26 cellular contexts compared by ENCODE assay signal in the genomic region with DNA sequence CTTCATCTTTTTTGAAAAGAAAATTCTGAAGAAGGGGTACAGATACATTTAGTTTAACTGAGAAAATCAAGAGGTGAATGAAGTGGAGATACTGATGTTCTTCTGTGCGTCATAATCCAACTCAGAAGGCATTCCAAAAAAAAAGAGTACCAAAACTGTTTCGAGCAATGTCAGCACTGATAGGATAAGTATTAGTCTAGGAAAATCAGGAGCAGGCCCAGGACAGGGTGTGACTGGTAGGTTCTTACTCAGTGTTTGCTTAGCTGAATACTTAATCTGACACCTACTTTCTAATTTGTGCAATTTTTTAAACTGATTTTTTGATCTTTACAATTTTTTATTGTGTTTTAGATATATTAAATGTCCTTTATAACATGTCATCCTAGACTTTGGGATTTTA. TPM values are rescaled to one million over a fixed set of nuclear protein-coding genes. Genes with fewer than 3 reads are reported as not detected.
DNase-seq lines count a peak whose midpoint lies in the region; ATAC-seq and TF ChIP-seq lines count a peak whose summit lies in the region.
"Had no signal": no experiment of that assay in that cellular context is flagged by ENCODE, and none has a peak within 500 bp of the region (broad histone marks: within the 10 kb centered on the region; RNA-seq: fewer than 3 reads in every experiment).

No MANE protein-coding gene starts in this region.

- no peak for TF ChIP-seq CTCF in heart right ventricle (IDR thresholded peaks at IDR 0.05)
- no peak for TF ChIP-seq CTCF in PC-9 (conservative IDR thresholded peaks at IDR 0.05)
- no peak for TF ChIP-seq CTCF in thyroid gland (IDR thresholded peaks at IDR 0.05)

- peak overlapping the region; percentile 16 for H3K4me2 ChIP-seq in PC-9
- H3K4me2 ChIP-seq: BLaER1 had no signal

- H3K27me3 ChIP-seq in heart right ventricle (no peaks in the 10 kb centered on the region), right cardiac atrium (ENCODE audit: control insufficient read depth, insufficient read depth) (no peaks in the 10 kb centered on the region), PC-9 (ENCODE audit: insufficient read depth, low read depth) (no peaks in the 10 kb centered on the region), thyroid gland (no peaks in the 10 kb centered on the region)
- no peaks in the 10 kb centered on the region for H3K27me3 ChIP-seq in CD8-positive, alpha-beta memory T cell (ENCODE audit: insufficient read depth, low read length, poor library complexity, severe bottlenecking)
- H3K27me3 ChIP-seq: BLaER1, left lung, sigmoid colon, upper lobe of left lung had no signal

- no TSS peak for BruUV-seq in PC-9 (replicated peaks; lab: Mats Ljungman, UMichigan)

- H3K79me2 ChIP-seq in PC-9 (ENCODE audit: low read depth) = peaks cover 91% of the 10 kb centered on the region

- no peak overlapping the region for H2AFZ ChIP-seq in PC-9

- WGBS in heart right ventricle, 2 donors = 36 to 53% methylated on average over 2 of the region's 2 CpGs
- 50% methylated on average over 2 of the region's 2 CpGs for WGBS in right cardiac atrium
- 70 to 72% methylated on average over 2 of the region's 2 CpGs for WGBS in thyroid gland, 2 donors

- peaks cover 28% of the 10 kb centered on the region for H4K20me1 ChIP-seq in PC-9 (ENCODE audit: insufficient read depth)

- peaks cover 14% of the 10 kb centered on the region; the same call in 1 of the 2 replicates for H3F3A ChIP-seq in PC-9 (ENCODE audit: insufficient read depth, low read depth)

- intact Hi-C loops in heart right ventricle (cut with DNase I) = no loop called here
- intact Hi-C loops in right cardiac atrium (cut with DNase I) = no loop called here
- intact Hi-C loops in PC-9 (cut with micrococcal nuclease; ENCODE audit: unreplicated experiment) = loop anchor here (1.0 kb wide), 1 partner anchor 8 kb away; no protein-coding TSS in a partner anchor
- intact Hi-C loops in thyroid gland (cut with DNase I) = no loop called here

- no peaks in the 10 kb centered on the region for H3K9me3 Mint-ChIP-seq in CD8-positive, alpha-beta memory T cell
- H3K9me3 Mint-ChIP-seq: activated CD8-positive, alpha-beta T cell treated with anti-CD3 and anti-CD28 coated beads for 36 hours; central memory CD8-positive, alpha-beta T cell; dendritic cell treated with granulocyte-macrophage colony-stimulating factor and Interleukin-4, amounts not matched to agents 40 ng/mL and 50 ng/mL, for 4 days; endodermal cell had no signal

- no peak overlapping the region for H3K4me3 Mint-ChIP-seq in CD8-positive, alpha-beta memory T cell
- H3K4me3 Mint-ChIP-seq: activated CD8-positive, alpha-beta T cell treated with anti-CD3 and anti-CD28 coated beads for 36 hours; central memory CD8-positive, alpha-beta T cell; dendritic cell treated with granulocyte-macrophage colony-stimulating factor and Interleukin-4, amounts not matched to agents 40 ng/mL and 50 ng/mL, for 4 days; endodermal cell had no signal

- H3K36me3 ChIP-seq in heart right ventricle (no peaks in the 10 kb centered on the region), PC-9 (ENCODE audit: low read depth) (peaks cover 52% of the 10 kb centered on the region), thyroid gland (no peaks in the 10 kb centered on the region)
- H3K36me3 ChIP-seq in CD8-positive, alpha-beta memory T cell (ENCODE audit: insufficient read depth, low read length) = no peaks in the 10 kb centered on the region
- H3K36me3 ChIP-seq: left lung, sigmoid colon, upper lobe of left lung had no signal

- H3K4me1 ChIP-seq in heart right ventricle (peaks cover 0 to 76% (median 67%) of the 10 kb centered on the region in 9 donors), right cardiac atrium (ENCODE audit: control insufficient read depth, insufficient read depth, low read length) (peaks cover 3% of the 10 kb centered on the region), PC-9 (replicated peaks; ENCODE audit: insufficient read depth) (peaks cover 59% of the 10 kb centered on the region), thyroid gland (peaks cover 63 to 70% of the 10 kb centered on the region in 2 donors)
- H3K4me1 ChIP-seq in CD8-positive, alpha-beta memory T cell (ENCODE audit: insufficient read depth, low read length) = peaks cover 40% of the 10 kb centered on the region

- no peak for TF ChIP-seq POLR2A in thyroid gland (IDR thresholded peaks at IDR 0.05)

- CTCF ChIA-PET in PC-9 (lab: Charles Lee) = no interaction called here
- CTCF ChIA-PET in CD8-positive, alpha-beta memory T cell (lab: Charles Lee) = no interaction called here

- POLR2A ChIA-PET in PC-9 (lab: Charles Lee; ENCODE audit: unreplicated experiment) = no interaction called here
- POLR2A ChIA-PET in CD8-positive, alpha-beta memory T cell (lab: Charles Lee) = no interaction called here

- H3K9me2 ChIP-seq in PC-9 (ENCODE audit: insufficient read depth) = no peaks in the 10 kb centered on the region

- peaks cover 0 to 12% (median 5%) of the 10 kb centered on the region in 3 donors for H3K36me3 Mint-ChIP-seq in CD8-positive, alpha-beta memory T cell

- DNase-seq in heart right ventricle (no peak), right cardiac atrium (no peak), PC-9 (no peak), epithelial cell of prostate (ENCODE audit: low read depth, low spot score) (no peak), thyroid gland (no peak)
- DNase-seq in CD8-positive, alpha-beta memory T cell = no peak
- DNase-seq: activated CD8-positive, alpha-beta memory T cell treated with anti-CD3 and anti-CD28 coated beads, Interleukin-2, amount 50 U/mL, for 48 hours; activated CD8-positive, alpha-beta T cell treated with anti-CD3 and anti-CD28 coated beads for 36 hours; DMS53; endodermal cell; left lung; NCI-H2029; NCI-H524 treated with DMSO at 0.1 percent for 48 hours; NK-92 treated with Interleukin-12 subunit alpha and Interleukin-12 subunit beta, amount 100 ng/mL, for 24 hours; Right ventricle myocardium superior; sigmoid colon; stimulated activated CD4-positive, alpha-beta T cell treated with anti-CD3 and anti-CD28 coated beads, Interleukin-4, amount 100 ng/mL, for 1 hour; substantia nigra had no signal

- peaks cover 56 to 73% (median 71%) of the 10 kb centered on the region in 3 donors for H3K4me1 Mint-ChIP-seq in CD8-positive, alpha-beta memory T cell

- H3K9me3 ChIP-seq in heart right ventricle (no peaks in the 10 kb centered on the region), right cardiac atrium (ENCODE audit: control insufficient read depth, low read length) (no peaks in the 10 kb centered on the region), PC-9 (ENCODE audit: insufficient read depth, low read depth) (no peaks in the 10 kb centered on the region; the same call in 1 of the 2 replicates), thyroid gland (no peaks in the 10 kb centered on the region)
- H3K9me3 ChIP-seq in CD8-positive, alpha-beta memory T cell (ENCODE audit: low read length) = no peaks in the 10 kb centered on the region
- H3K9me3 ChIP-seq: BLaER1, left lung, sigmoid colon, upper lobe of left lung had no signal

- peak overlapping the region in 8 of 10 donors; percentile 5 to 98 (median 92) for H3K27ac ChIP-seq in heart right ventricle
- no peak overlapping the region for H3K27ac ChIP-seq in right cardiac atrium (ENCODE audit: low read length)
- no peak overlapping the region for H3K27ac ChIP-seq in PC-9
- H3K27ac ChIP-seq in epithelial cell of prostate = peak overlapping the region; percentile 37
- H3K27ac ChIP-seq in thyroid gland = peak overlapping the region; percentile 32 to 97 (median 77)
- H3K27ac ChIP-seq in CD8-positive, alpha-beta memory T cell (ENCODE audit: low read depth, low read length) = no peak overlapping the region
- H3K27ac ChIP-seq: BLaER1, KMS-11, upper lobe of left lung had no signal

- ATAC-seq in heart right ventricle (no peak), right cardiac atrium (no peak), esophagus mucosa (no peak)
- ATAC-seq: activated CD4-positive, CD25-positive, alpha-beta regulatory T cell treated with anti-CD3 and anti-CD28 coated beads, Interleukin-2, amount 50 U/mL, for 24 hours; activated CD8-positive, alpha-beta T cell treated with anti-CD3 and anti-CD28 coated beads for 36 hours; HCT116; left lung had no signal

- peak overlapping the region in 1 of 8 donors; percentile 5 for H3K27ac Mint-ChIP-seq in CD8-positive, alpha-beta memory T cell
- H3K27ac Mint-ChIP-seq: activated CD8-positive, alpha-beta T cell treated with anti-CD3 and anti-CD28 coated beads for 36 hours; dendritic cell treated with granulocyte-macrophage colony-stimulating factor and Interleukin-4, amounts not matched to agents 40 ng/mL and 50 ng/mL, for 4 days; endodermal cell had no signal

- H3K4me3 ChIP-seq in heart right ventricle = peak overlapping the region in 1 of 10 donors; percentile 10
- no peak overlapping the region for H3K4me3 ChIP-seq in right cardiac atrium (ENCODE audit: low read length)
- no peak overlapping the region; the same call in 1 of the 2 replicates for H3K4me3 ChIP-seq in PC-9
- H3K4me3 ChIP-seq in thyroid gland (replicated peaks in 1 of 3) = no peak overlapping the region
- H3K4me3 ChIP-seq in CD8-positive, alpha-beta memory T cell (ENCODE audit: low read length) = no peak overlapping the region
- H3K4me3 ChIP-seq: BLaER1, left lung, sigmoid colon, upper lobe of left lung had no signal

- H3K27me3 Mint-ChIP-seq in CD8-positive, alpha-beta memory T cell = no peaks in the 10 kb centered on the region
- H3K27me3 Mint-ChIP-seq: activated CD8-positive, alpha-beta T cell treated with anti-CD3 and anti-CD28 coated beads for 36 hours; central memory CD8-positive, alpha-beta T cell; dendritic cell treated with granulocyte-macrophage colony-stimulating factor and Interleukin-4, amounts not matched to agents 40 ng/mL and 50 ng/mL, for 4 days had no signal

RNA-seq across cellular contexts. Expression of a gene that starts 4.3 kb away (rescaled TPM):
- 100 to 1,000 TPM; 231 to 470 (median 351) TPM for total RNA-seq in heart right ventricle
- 100 to 1,000 TPM; 147 to 177 TPM for polyA plus RNA-seq in heart right ventricle
- 100 to 1,000 TPM; 124 to 214 (median 175) TPM for total RNA-seq in right cardiac atrium
- 180 TPM for polyA plus RNA-seq in right cardiac atrium
- 93.7 and 102 TPM in 2 replicates for total RNA-seq in PC-9 (2021)
- 10 to 100 TPM; 63.0 to 69.0 (median 66.8) TPM for total RNA-seq in thyroid gland
- 58.9 TPM for total RNA-seq in esophagus mucosa
- total RNA-seq in CD8-positive, alpha-beta memory T cell = 100 to 1,000 TPM; 128 to 136 TPM
- polyA plus RNA-seq in CD8-positive, alpha-beta memory T cell = 52.9 TPM

RNA-seq across cellular contexts. Expression of a gene that starts 4.7 kb away (rescaled TPM):
- total RNA-seq in heart right ventricle = 10 to 100 TPM; 21.1 to 46.7 (median 35.8) TPM
- polyA plus RNA-seq in heart right ventricle = 10 to 100 TPM; 10.7 to 13.3 TPM
- total RNA-seq in right cardiac atrium = 10 to 100 TPM; 28.4 to 41.3 (median 34.4) TPM
- 23.7 TPM for polyA plus RNA-seq in right cardiac atrium
- total RNA-seq in PC-9 (2021) = 22.9 and 30.7 TPM in 2 replicates
- total RNA-seq in thyroid gland = 10 to 100 TPM; 21.2 to 35.1 (median 23.9) TPM
- total RNA-seq in esophagus mucosa = 7.3 TPM
- total RNA-seq in CD8-positive, alpha-beta memory T cell = 10 to 100 TPM; 10.7 to 10.9 TPM
- 20.1 TPM for polyA plus RNA-seq in CD8-positive, alpha-beta memory T cell

Comparison
In these comparisons a context has a peak if more than half of its experiments do, and no peak if none do; other contexts are left out.
1. H3K27ac ChIP-seq: peak in heart right ventricle (8 of 10), epithelial cell of prostate (single experiment) and thyroid gland (3 of 3); none in right cardiac atrium (single experiment), PC-9 (single experiment) and CD8-positive, alpha-beta memory T cell (single experiment).